In genomic region chr5:39578887-39579497, GRCh38 we compare ENCODE assay signal across 10 cellular contexts.
DNase-seq lines count a peak whose midpoint lies in the region; ATAC-seq and TF ChIP-seq lines count a peak whose summit lies in the region.
"Had no signal": no experiment of that assay in that cellular context is flagged by ENCODE, and none has a peak within 500 bp of the region (broad histone marks: within the 10 kb centered on the region; RNA-seq: fewer than 3 reads in every experiment).

No MANE protein-coding gene starts in this region.

- ATAC-seq in activated T-cell treated with anti-CD3 and anti-CD28 coated beads, Interleukin-2, amount 50 U/mL, for 72 hours (replicated peaks in 1 of 2), result no peak
- ATAC-seq in stimulated activated memory B cell treated with anti-CD40 and anti-IgM and Interleukin-4, amounts not matched to agents 10 μg/mL and 1 μg/mL and 100 μg/mL, for 72 hours, result no peak

- H3K4me3 ChIP-seq in epithelial cell of proximal tubule (ENCODE audit: low read depth, low read length), result no peak overlapping the region

- H3K9me3 Mint-ChIP-seq in activated T-cell treated with anti-CD3 and anti-CD28 coated beads, Interleukin-2, amount 50 U/mL, for 72 hours, result no peaks in the 10 kb centered on the region
- no peaks in the 10 kb centered on the region for H3K9me3 Mint-ChIP-seq in activated T-helper 2 cell treated with anti-CD3 and anti-CD28 coated beads, Interferon-gamma antibody, Interleukin-2, Interleukin-4, amounts not matched to agents 10 μg/mL and 5 μg/mL and 100 μg/mL, durations not matched to agents 14 hours and 24 hours and 36 hours
- H3K9me3 Mint-ChIP-seq in stimulated activated memory B cell treated with anti-CD40 and anti-IgM and Interleukin-4, amounts not matched to agents 10 μg/mL and 1 μg/mL and 100 μg/mL, for 72 hours, result no peaks in the 10 kb centered on the region
- H3K9me3 Mint-ChIP-seq: central memory CD8-positive, alpha-beta T cell had no signal

- peaks cover 6% of the 10 kb centered on the region for H3K4me1 Mint-ChIP-seq in activated T-cell treated with anti-CD3 and anti-CD28 coated beads, Interleukin-2, amount 50 U/mL, for 72 hours (ENCODE audit: low read depth)
- H3K4me1 Mint-ChIP-seq in activated T-helper 2 cell treated with anti-CD3 and anti-CD28 coated beads, Interferon-gamma antibody, Interleukin-2, Interleukin-4, amounts not matched to agents 10 μg/mL and 5 μg/mL and 100 μg/mL, durations not matched to agents 14 hours and 24 hours and 36 hours (ENCODE audit: low read depth), result peaks cover 2% of the 10 kb centered on the region
- H3K4me1 Mint-ChIP-seq in stimulated activated memory B cell treated with anti-CD40 and anti-IgM and Interleukin-4, amounts not matched to agents 10 μg/mL and 1 μg/mL and 100 μg/mL, for 72 hours, result peaks cover 9% of the 10 kb centered on the region
- H3K4me1 Mint-ChIP-seq: central memory CD8-positive, alpha-beta T cell had no signal

- DNase-seq in NCI-H748 (lab: John Stamatoyannopoulos, UW; ENCODE audit: unreplicated experiment) (peak; percentile 47), epithelial cell of proximal tubule (ENCODE audit: low read depth) (no peak), renal cortical epithelial cell (ENCODE audit: low read depth) (peak; percentile 34)
- no peak for DNase-seq in activated T-cell treated with anti-CD3 and anti-CD28 coated beads, Interleukin-2, amount 50 U/mL, for 72 hours
- no peak for DNase-seq in activated T-helper 2 cell treated with anti-CD3 and anti-CD28 coated beads, Interferon-gamma antibody, Interleukin-2, Interleukin-4, amounts not matched to agents 10 μg/mL and 5 μg/mL and 100 μg/mL, durations not matched to agents 14 hours and 24 hours and 36 hours (ENCODE audit: low spot score)
- no peak for DNase-seq in stimulated activated CD4-positive, alpha-beta T cell treated with anti-CD3 and anti-CD28 coated beads, Interleukin-4, amount 100 ng/mL, for 24 hours
- DNase-seq: NCI-H1048 had no signal

- no peak overlapping the region for H3K27ac Mint-ChIP-seq in activated T-cell treated with anti-CD3 and anti-CD28 coated beads, Interleukin-2, amount 50 U/mL, for 72 hours
- no peak overlapping the region for H3K27ac Mint-ChIP-seq in activated T-helper 2 cell treated with anti-CD3 and anti-CD28 coated beads, Interferon-gamma antibody, Interleukin-2, Interleukin-4, amounts not matched to agents 10 μg/mL and 5 μg/mL and 100 μg/mL, durations not matched to agents 14 hours and 24 hours and 36 hours
- no peak overlapping the region for H3K27ac Mint-ChIP-seq in stimulated activated memory B cell treated with anti-CD40 and anti-IgM and Interleukin-4, amounts not matched to agents 10 μg/mL and 1 μg/mL and 100 μg/mL, for 72 hours

- no peaks in the 10 kb centered on the region for H3K36me3 Mint-ChIP-seq in activated T-cell treated with anti-CD3 and anti-CD28 coated beads, Interleukin-2, amount 50 U/mL, for 72 hours (ENCODE audit: insufficient read depth in 2 of 2)
- no peaks in the 10 kb centered on the region for H3K36me3 Mint-ChIP-seq in activated T-helper 2 cell treated with anti-CD3 and anti-CD28 coated beads, Interferon-gamma antibody, Interleukin-2, Interleukin-4, amounts not matched to agents 10 μg/mL and 5 μg/mL and 100 μg/mL, durations not matched to agents 14 hours and 24 hours and 36 hours (ENCODE audit: low read depth)
- no peaks in the 10 kb centered on the region for H3K36me3 Mint-ChIP-seq in stimulated activated memory B cell treated with anti-CD40 and anti-IgM and Interleukin-4, amounts not matched to agents 10 μg/mL and 1 μg/mL and 100 μg/mL, for 72 hours

- TF ChIP-seq CTCF in GM12872 (IDR thresholded peaks at IDR 0.05; ENCODE audit: insufficient read depth, low read depth, low read length) (peak; percentile 29; the same call in 1 of the 3 replicates), epithelial cell of proximal tubule (conservative IDR thresholded peaks at IDR 0.05; ENCODE audit: low read depth, low read length) (peak; percentile 51)

- no peak overlapping the region for H3K4me3 Mint-ChIP-seq in activated T-cell treated with anti-CD3 and anti-CD28 coated beads, Interleukin-2, amount 50 U/mL, for 72 hours
- H3K4me3 Mint-ChIP-seq in activated T-helper 2 cell treated with anti-CD3 and anti-CD28 coated beads, Interferon-gamma antibody, Interleukin-2, Interleukin-4, amounts not matched to agents 10 μg/mL and 5 μg/mL and 100 μg/mL, durations not matched to agents 14 hours and 24 hours and 36 hours (ENCODE audit: low read depth), result no peak overlapping the region
- H3K4me3 Mint-ChIP-seq in stimulated activated memory B cell treated with anti-CD40 and anti-IgM and Interleukin-4, amounts not matched to agents 10 μg/mL and 1 μg/mL and 100 μg/mL, for 72 hours, result no peak overlapping the region
- H3K4me3 Mint-ChIP-seq: central memory CD8-positive, alpha-beta T cell had no signal

- intact Hi-C loops in activated T-helper 2 cell treated with anti-CD3 and anti-CD28 coated beads, Interferon-gamma antibody, Interleukin-2, Interleukin-4, amounts not matched to agents 10 μg/mL and 5 μg/mL and 100 μg/mL, durations not matched to agents 14 hours and 24 hours and 36 hours (cut with micrococcal nuclease), result loop anchor here (5.0 to 10.0 kb wide), 3 partner anchors 133 to 1173 kb away; no protein-coding TSS in a partner anchor

- H3K27me3 Mint-ChIP-seq in activated T-cell treated with anti-CD3 and anti-CD28 coated beads, Interleukin-2, amount 50 U/mL, for 72 hours (ENCODE audit: low read depth), result no peaks in the 10 kb centered on the region
- H3K27me3 Mint-ChIP-seq in activated T-helper 2 cell treated with anti-CD3 and anti-CD28 coated beads, Interferon-gamma antibody, Interleukin-2, Interleukin-4, amounts not matched to agents 10 μg/mL and 5 μg/mL and 100 μg/mL, durations not matched to agents 14 hours and 24 hours and 36 hours (ENCODE audit: low read depth), result peaks cover 20% of the 10 kb centered on the region
- peaks cover 9% of the 10 kb centered on the region for H3K27me3 Mint-ChIP-seq in stimulated activated memory B cell treated with anti-CD40 and anti-IgM and Interleukin-4, amounts not matched to agents 10 μg/mL and 1 μg/mL and 100 μg/mL, for 72 hours

Comparison
In these comparisons a context has a peak if more than half of its experiments do, and no peak if none do; other contexts are left out.
1. DNase-seq: peak in NCI-H748 (single experiment) and renal cortical epithelial cell (single experiment); none in epithelial cell of proximal tubule (single experiment), activated T-cell treated with anti-CD3 and anti-CD28 coated beads, Interleukin-2, amount 50 U/mL, for 72 hours (0 of 2), activated T-helper 2 cell treated with anti-CD3 and anti-CD28 coated beads, Interferon-gamma antibody, Interleukin-2, Interleukin-4, amounts not matched to agents 10 μg/mL and 5 μg/mL and 100 μg/mL, durations not matched to agents 14 hours and 24 hours and 36 hours (single experiment) and stimulated activated CD4-positive, alpha-beta T cell treated with anti-CD3 and anti-CD28 coated beads, Interleukin-4, amount 100 ng/mL, for 24 hours (single experiment).